ENCODE assay signal across 35 cellular contexts in genomic region chr14:47435331-47435965, GRCh38.
"Had no signal": no experiment of that assay in that cellular context is flagged by ENCODE, and none has a peak within 500 bp of the region (broad histone marks: within the 10 kb centered on the region; RNA-seq: fewer than 3 reads in every experiment).

No MANE protein-coding gene starts in this region.

- ATAC-seq: activated CD4-positive, CD25-positive, alpha-beta regulatory T cell treated with anti-CD3 and anti-CD28 coated beads, Interleukin-2, amount 50 U/mL, for 24 hours; effector memory CD8-positive, alpha-beta T cell; gastroesophageal sphincter; left colon; natural killer cell; stimulated activated memory B cell treated with anti-CD40 and anti-IgM and Interleukin-4, amounts not matched to agents 10 μg/mL and 1 μg/mL and 100 μg/mL, for 72 hours had no signal

- H3K36me3 Mint-ChIP-seq: activated naive CD8-positive, alpha-beta T cell treated with anti-CD3 and anti-CD28 coated beads for 36 hours; memory B cell; natural killer cell; stimulated activated memory B cell treated with anti-CD40 and anti-IgM and Interleukin-4, amounts not matched to agents 10 μg/mL and 1 μg/mL and 100 μg/mL, for 72 hours had no signal

- H3K4me3 ChIP-seq: adrenal gland, gastroesophageal sphincter, smooth muscle cell, stomach, thyroid gland, upper lobe of left lung, vagina had no signal

- H3K27ac Mint-ChIP-seq: activated naive CD4-positive, alpha-beta T cell treated with anti-CD3 and anti-CD28 coated beads for 36 hours; activated naive CD8-positive, alpha-beta T cell treated with anti-CD3 and anti-CD28 coated beads for 36 hours; activated T-helper 1 cell treated with anti-CD3 and anti-CD28 coated beads, Interleukin-12 subunit alpha, Interleukin-12 subunit beta, Interleukin-2, Interleukin-4 antibody, amounts not matched to agents 30 ng/mL and 10 ng/mL and 1 ng/mL, durations not matched to agents 14 hours and 24 hours and 36 hours; effector memory CD8-positive, alpha-beta T cell; memory B cell; natural killer cell; progenitor cell of endocrine pancreas; stimulated activated memory B cell treated with anti-CD40 and anti-IgM and Interleukin-4, amounts not matched to agents 10 μg/mL and 1 μg/mL and 100 μg/mL, for 72 hours; T-helper 1 cell treated with Interleukin-12 subunit alpha and Interleukin-12 subunit beta and Interleukin-4 antibody, amounts not matched to agents 30 μg/mL and 1 μg/mL, for 36 hours had no signal

- H3K4me1 Mint-ChIP-seq: activated naive CD8-positive, alpha-beta T cell treated with anti-CD3 and anti-CD28 coated beads for 36 hours; memory B cell; natural killer cell; stimulated activated memory B cell treated with anti-CD40 and anti-IgM and Interleukin-4, amounts not matched to agents 10 μg/mL and 1 μg/mL and 100 μg/mL, for 72 hours had no signal

- H3K4me2 ChIP-seq: smooth muscle cell had no signal

- H3K27ac ChIP-seq: adrenal gland, brain microvascular endothelial cell, gastroesophageal sphincter, neutrophil, stomach, thyroid gland, upper lobe of left lung, vagina, VCaP had no signal

- DNase-seq: activated CD4-positive, alpha-beta T cell treated with anti-CD3 and anti-CD28 coated beads for 48 hours; activated CD4-positive, alpha-beta T cell treated with anti-CD3 and anti-CD28 coated beads, Interleukin-2, amount 50 U/mL, for 48 hours; activated CD8-positive, alpha-beta memory T cell treated with anti-CD3 and anti-CD28 coated beads, Interleukin-2, amount 50 U/mL, for 4 hours; activated effector memory CD4-positive, alpha-beta T cell treated with anti-CD3 and anti-CD28 coated beads, Interleukin-2, amount 50 U/mL, for 16 hours; activated naive CD4-positive, alpha-beta T cell treated with anti-CD3 and anti-CD28 coated beads for 36 hours; activated naive CD8-positive, alpha-beta T cell treated with anti-CD3 and anti-CD28 coated beads for 36 hours; activated T-cell treated with anti-CD3 and anti-CD28 coated beads, Interleukin-2, amount 50 U/mL, for 1 hour; adrenal gland; aorta; brain microvascular endothelial cell; cortex of kidney; effector memory CD8-positive, alpha-beta T cell; left colon; natural killer cell; retina; stimulated activated CD4-positive, alpha-beta T cell treated with anti-CD3 and anti-CD28 coated beads, Interleukin-1b, Interleukin-23, amount 100 ng/mL, for 48 hours; stimulated activated CD4-positive, alpha-beta T cell treated with anti-CD3 and anti-CD28 coated beads, Interleukin-4, amount 100 ng/mL, for 4 hours; stimulated activated CD8-positive, alpha-beta memory T cell treated with anti-CD3 and anti-CD28 coated beads, Interleukin-4, amount 100 ng/mL, for 48 hours; stomach; T-helper 9 cell; thyroid gland; upper lobe of left lung had no signal

- H3K9me3 ChIP-seq: adrenal gland, gastroesophageal sphincter, neutrophil, stomach, thyroid gland, upper lobe of left lung, vagina had no signal

- H3K4me3 Mint-ChIP-seq: activated naive CD4-positive, alpha-beta T cell treated with anti-CD3 and anti-CD28 coated beads for 36 hours; activated naive CD8-positive, alpha-beta T cell treated with anti-CD3 and anti-CD28 coated beads for 36 hours; activated T-helper 1 cell treated with anti-CD3 and anti-CD28 coated beads, Interleukin-12 subunit alpha, Interleukin-12 subunit beta, Interleukin-2, Interleukin-4 antibody, amounts not matched to agents 30 ng/mL and 10 ng/mL and 1 ng/mL, durations not matched to agents 14 hours and 24 hours and 36 hours; effector memory CD8-positive, alpha-beta T cell; memory B cell; natural killer cell; stimulated activated memory B cell treated with anti-CD40 and anti-IgM and Interleukin-4, amounts not matched to agents 10 μg/mL and 1 μg/mL and 100 μg/mL, for 72 hours; T-helper 1 cell treated with Interleukin-12 subunit alpha and Interleukin-12 subunit beta and Interleukin-4 antibody, amounts not matched to agents 30 μg/mL and 1 μg/mL, for 36 hours had no signal

- H3K27me3 Mint-ChIP-seq: activated naive CD8-positive, alpha-beta T cell treated with anti-CD3 and anti-CD28 coated beads for 36 hours; effector memory CD8-positive, alpha-beta T cell; memory B cell; stimulated activated memory B cell treated with anti-CD40 and anti-IgM and Interleukin-4, amounts not matched to agents 10 μg/mL and 1 μg/mL and 100 μg/mL, for 72 hours had no signal

- H3K36me3 ChIP-seq: adrenal gland, brain microvascular endothelial cell, gastroesophageal sphincter, neutrophil, stomach, thyroid gland, upper lobe of left lung, vagina had no signal

- H3K27me3 ChIP-seq: adrenal gland, brain microvascular endothelial cell, gastroesophageal sphincter, neutrophil, stomach, thyroid gland, upper lobe of left lung, vagina had no signal

- FAIRE-seq: keratinocyte, TTC549 had no signal

- H3K9me3 Mint-ChIP-seq: activated naive CD4-positive, alpha-beta T cell treated with anti-CD3 and anti-CD28 coated beads for 36 hours; activated T-helper 1 cell treated with anti-CD3 and anti-CD28 coated beads, Interleukin-12 subunit alpha, Interleukin-12 subunit beta, Interleukin-2, Interleukin-4 antibody, amounts not matched to agents 30 ng/mL and 10 ng/mL and 1 ng/mL, durations not matched to agents 14 hours and 24 hours and 36 hours; stimulated activated memory B cell treated with anti-CD40 and anti-IgM and Interleukin-4, amounts not matched to agents 10 μg/mL and 1 μg/mL and 100 μg/mL, for 72 hours; T-helper 1 cell treated with Interleukin-12 subunit alpha and Interleukin-12 subunit beta and Interleukin-4 antibody, amounts not matched to agents 30 μg/mL and 1 μg/mL, for 36 hours had no signal

- H3K4me1 ChIP-seq: adrenal gland, thyroid gland, upper lobe of left lung, vagina had no signal
